In the genomic region with DNA sequence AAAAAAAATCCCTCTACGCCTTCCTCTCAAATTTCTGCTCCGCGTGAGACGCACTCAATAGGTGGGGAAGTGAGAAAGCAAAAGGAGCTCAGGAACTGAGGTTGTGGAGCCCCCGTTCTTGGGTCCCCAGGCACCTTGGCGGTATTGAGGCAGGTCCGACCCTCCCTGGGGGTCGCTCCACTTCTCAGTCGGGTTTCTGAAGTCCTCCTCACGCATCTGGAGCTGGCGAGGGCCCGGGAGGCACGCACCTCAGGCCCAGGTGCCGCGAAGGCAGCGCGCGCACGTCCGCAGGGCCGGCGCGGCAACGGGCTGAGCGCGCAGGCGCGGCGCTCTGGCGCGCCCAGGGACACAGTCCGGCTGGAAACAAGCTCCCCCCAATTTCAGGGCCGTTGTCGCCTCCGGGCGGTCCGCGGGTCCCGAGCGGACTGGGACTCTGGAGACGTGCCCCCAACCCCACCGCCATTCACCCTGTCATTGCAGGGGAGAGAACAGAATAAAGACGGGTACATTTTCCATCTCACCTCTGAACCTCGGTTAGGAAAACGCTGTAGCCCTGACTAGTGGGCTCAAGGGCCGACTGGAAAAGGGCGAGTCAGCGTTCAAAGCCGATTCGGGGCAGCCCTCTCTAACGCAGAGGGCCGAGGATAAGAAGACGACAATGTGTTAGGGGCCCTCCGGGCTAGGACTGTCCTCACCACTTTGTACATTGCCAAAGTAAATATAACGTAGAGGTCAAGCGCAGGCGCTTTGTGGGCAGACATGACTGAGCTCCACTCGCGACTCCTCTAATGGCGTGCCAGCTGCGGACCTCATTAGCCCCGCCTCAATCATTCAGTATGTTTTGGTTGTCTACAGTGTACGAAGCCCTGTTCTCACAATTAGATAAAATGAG, we compare ENCODE assay signal across 8 cellular contexts. TPM values are rescaled to one million over a fixed set of nuclear protein-coding genes. Genes with fewer than 3 reads are reported as not detected.
DNase-seq lines count a peak whose midpoint lies in the region; TF ChIP-seq lines count a peak whose summit lies in the region.

A gene with protein sequence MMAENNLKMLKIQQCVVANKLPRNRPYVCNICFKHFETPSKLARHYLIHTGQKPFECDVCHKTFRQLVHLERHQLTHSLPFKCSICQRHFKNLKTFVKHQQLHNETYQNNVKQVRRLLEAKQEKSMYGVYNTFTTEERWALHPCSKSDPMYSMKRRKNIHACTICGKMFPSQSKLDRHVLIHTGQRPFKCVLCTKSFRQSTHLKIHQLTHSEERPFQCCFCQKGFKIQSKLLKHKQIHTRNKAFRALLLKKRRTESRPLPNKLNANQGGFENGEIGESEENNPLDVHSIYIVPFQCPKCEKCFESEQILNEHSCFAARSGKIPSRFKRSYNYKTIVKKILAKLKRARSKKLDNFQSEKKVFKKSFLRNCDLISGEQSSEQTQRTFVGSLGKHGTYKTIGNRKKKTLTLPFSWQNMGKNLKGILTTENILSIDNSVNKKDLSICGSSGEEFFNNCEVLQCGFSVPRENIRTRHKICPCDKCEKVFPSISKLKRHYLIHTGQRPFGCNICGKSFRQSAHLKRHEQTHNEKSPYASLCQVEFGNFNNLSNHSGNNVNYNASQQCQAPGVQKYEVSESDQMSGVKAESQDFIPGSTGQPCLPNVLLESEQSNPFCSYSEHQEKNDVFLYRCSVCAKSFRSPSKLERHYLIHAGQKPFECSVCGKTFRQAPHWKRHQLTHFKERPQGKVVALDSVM (minus strand): TSS at position 306 of the 892 bp plus-strand sequence. CDS start 4,853 bp downstream, outside the sequence.

- H3K4me3 Mint-ChIP-seq in endothelial cell (ENCODE audit: unreplicated experiment), result peak within 1 kb of the TSS; percentile 98

- H3K4me3 ChIP-seq in NT2/D1 (ENCODE audit: insufficient read length, low read depth), result peak within 1 kb of the TSS; percentile 97

- H3K4me1 Mint-ChIP-seq in endothelial cell (ENCODE audit: unreplicated experiment), result peaks cover 29% of the 10 kb centered on the region

- no peaks in the 10 kb centered on the region for H3K4me1 ChIP-seq in NT2/D1 (ENCODE audit: insufficient read depth, insufficient read length)

- peak within 1 kb of the TSS; percentile 96 for H3K27ac Mint-ChIP-seq in endothelial cell (ENCODE audit: unreplicated experiment)

- peak; percentile 40 for DNase-seq in CMK (ENCODE audit: low read depth)
- peak; percentile 85 for DNase-seq in GM20000 (ENCODE audit: low spot score)
- DNase-seq in HS-5 (ENCODE audit: low read depth), result peak; percentile 59
- peak; percentile 40 for DNase-seq in NT2/D1 (ENCODE audit: low read depth, low spot score)
- DNase-seq in activated CD8-positive, alpha-beta memory T cell treated with anti-CD3 and anti-CD28 coated beads, Interleukin-2, amount 50 U/mL, for 4 hours, result peak; percentile 78
- peak; percentile 83 for DNase-seq in endothelial cell (ENCODE audit: low spot score)
- peak; percentile 60 for DNase-seq in middle frontal gyrus (ENCODE audit: extremely low spot score, low spot score)
- peak; percentile 62 to 65 for DNase-seq in stimulated activated CD8-positive, alpha-beta memory T cell treated with anti-CD3 and anti-CD28 coated beads, Interleukin-2, amount 100 ng/mL, for 1 hour (ENCODE audit: low read depth in 2 of 2)

- H3K27me3 ChIP-seq in NT2/D1 (ENCODE audit: insufficient read depth, insufficient read length), result no peaks in the 10 kb centered on the region

- no peaks in the 10 kb centered on the region for H3K9me3 ChIP-seq in NT2/D1 (ENCODE audit: insufficient read depth, low read length)

- H3K9me3 Mint-ChIP-seq in endothelial cell (ENCODE audit: unreplicated experiment), result no peaks in the 10 kb centered on the region

- peak within 1 kb of the TSS; percentile 97 for H3K9ac ChIP-seq in NT2/D1 (ENCODE audit: insufficient read length, low read depth)

- no peaks in the 10 kb centered on the region for H3K36me3 Mint-ChIP-seq in endothelial cell (ENCODE audit: low read depth, unreplicated experiment)

- H3K27me3 Mint-ChIP-seq in endothelial cell (ENCODE audit: unreplicated experiment), result peaks cover 5% of the 10 kb centered on the region

- no peak for TF ChIP-seq CTCF in GM20000 (IDR thresholded peaks at IDR 0.05; ENCODE audit: extremely low read depth, missing control alignments)
- no peak for TF ChIP-seq CTCF in endothelial cell (IDR thresholded peaks at IDR 0.05; ENCODE audit: unreplicated experiment)

- peaks cover 30% of the 10 kb centered on the region for H3K36me3 ChIP-seq in NT2/D1 (ENCODE audit: insufficient read depth, insufficient read length, low read length)

RNA-seq across cellular contexts. Expression of the gene that starts here (rescaled TPM):
- 26.7 TPM for total RNA-seq in endothelial cell (ENCODE audit: unreplicated experiment)

Comparison
In these comparisons a context has a peak if more than half of its experiments do, and no peak if none do; other contexts are left out.
1. Peak in every context shown above with its lines: DNase-seq and H3K4me3 ChIP-seq.